Comparison of ENCODE assay signal across 8 cellular contexts in genomic region chr10:110311357-110311949, GRCh38. TPM values are rescaled to one million over a fixed set of nuclear protein-coding genes. Genes with fewer than 3 reads are reported as not detected.
DNase-seq lines count a peak whose midpoint lies in the region; ATAC-seq, FAIRE-seq and TF ChIP-seq lines count a peak whose summit lies in the region.

No MANE protein-coding gene starts in this region.

- FAIRE-seq in A204.1 (lab: Jason Lieb, UNC) = peak; percentile 89

- H3K4me3 Mint-ChIP-seq in MCF 10A (ENCODE audit: unreplicated experiment) = no peak overlapping the region

- CTCF ChIA-PET in MCF 10A (lab: Yijun Ruan, JAX) = interaction anchor here (0.5 to 3.7 kb wide), 12 partner anchors 23 to 288 kb away, joined by 3 to 29 read pairs (median 5); no protein-coding TSS in a partner anchor

- no peak overlapping the region for H3K27ac Mint-ChIP-seq in MCF 10A (ENCODE audit: low read depth, unreplicated experiment)

- no TSS peak for BruUV-seq in MCF 10A (replicated peaks; lab: Mats Ljungman, UMichigan)

- no peaks in the 10 kb centered on the region for H3K36me3 ChIP-seq in SJSA1

- H3K4me1 Mint-ChIP-seq in MCF 10A (ENCODE audit: insufficient read depth, unreplicated experiment) = no peaks in the 10 kb centered on the region

- no peaks in the 10 kb centered on the region for H3K27me3 ChIP-seq in SJSA1 (replicated peaks)

- no peaks in the 10 kb centered on the region for H3K27me3 Mint-ChIP-seq in MCF 10A (ENCODE audit: insufficient read depth, unreplicated experiment)

- ATAC-seq in GM19023 (IDR thresholded peaks at IDR 0.05; ENCODE audit: unreplicated experiment) = no peak

- no peak overlapping the region for H3K4me3 ChIP-seq in SJSA1

- no peaks in the 10 kb centered on the region for H3K9me3 ChIP-seq in SJSA1 (replicated peaks)

- TF ChIP-seq CTCF in MCF 10A (IDR thresholded peaks at IDR 0.05; ENCODE audit: unreplicated experiment) = peak; percentile 69

- peaks cover 5% of the 10 kb centered on the region; the same call in 1 of the 2 replicates for H3K4me1 ChIP-seq in SJSA1 (replicated peaks)

- intact Hi-C loops in MCF 10A (cut with micrococcal nuclease) = loop anchor here (1.0 to 5.0 kb wide), 7 partner anchors 43 to 435 kb away; no protein-coding TSS in a partner anchor

- DNase-seq in ELF-1 (ENCODE audit: low read depth, low spot score) (peak; percentile 28), KG1 (lab: John Stamatoyannopoulos, UW) (peak; percentile 62), SJSA1 (ENCODE audit: low read depth in 1 of 2, low spot score in 2 of 2) (peak; percentile 57 to 61), MCF 10A (ENCODE audit: unreplicated experiment) (peak; percentile 77), kidney tubule cell (ENCODE audit: low spot score) (peak; percentile 66)
- peak in 5 of 6 experiments; percentile 2 to 29 (median 26) for DNase-seq in stimulated activated naive CD4-positive, alpha-beta T cell (lab: John Stamatoyannopoulos, UW)

- H3K27ac ChIP-seq in SJSA1 = no peak overlapping the region

- POLR2A ChIA-PET in MCF 10A (lab: Yijun Ruan, JAX) = interaction anchor here (1.4 to 1.6 kb wide), 2 partner anchors 185 to 188 kb away, joined by 3 to 11 read pairs; no protein-coding TSS in a partner anchor

- H3K36me3 Mint-ChIP-seq in MCF 10A (ENCODE audit: insufficient read depth, unreplicated experiment) = no peaks in the 10 kb centered on the region

- H3K9me3 Mint-ChIP-seq in MCF 10A (ENCODE audit: unreplicated experiment) = no peaks in the 10 kb centered on the region

RNA-seq across cellular contexts. Expression of gene SMNDC1, which starts 6.7 kb away (rescaled TPM):
- total RNA-seq in SJSA1 (2014; rRNA removed; shearing (Covaris generic)) = 4.0 and 6.6 TPM in 2 replicates
- 46.6 and 48.2 TPM in 2 replicates for total RNA-seq in MCF 10A (2022)

Comparison
In these comparisons a context has a peak if more than half of its experiments do, and no peak if none do; other contexts are left out.
1. DNase-seq: peak in every context shown above with its lines; median percentile 77 in MCF 10A; 66 in kidney tubule cell; 62 in KG1; 59 in SJSA1; 28 in ELF-1; 26 in stimulated activated naive CD4-positive, alpha-beta T cell.